In the genomic region with DNA sequence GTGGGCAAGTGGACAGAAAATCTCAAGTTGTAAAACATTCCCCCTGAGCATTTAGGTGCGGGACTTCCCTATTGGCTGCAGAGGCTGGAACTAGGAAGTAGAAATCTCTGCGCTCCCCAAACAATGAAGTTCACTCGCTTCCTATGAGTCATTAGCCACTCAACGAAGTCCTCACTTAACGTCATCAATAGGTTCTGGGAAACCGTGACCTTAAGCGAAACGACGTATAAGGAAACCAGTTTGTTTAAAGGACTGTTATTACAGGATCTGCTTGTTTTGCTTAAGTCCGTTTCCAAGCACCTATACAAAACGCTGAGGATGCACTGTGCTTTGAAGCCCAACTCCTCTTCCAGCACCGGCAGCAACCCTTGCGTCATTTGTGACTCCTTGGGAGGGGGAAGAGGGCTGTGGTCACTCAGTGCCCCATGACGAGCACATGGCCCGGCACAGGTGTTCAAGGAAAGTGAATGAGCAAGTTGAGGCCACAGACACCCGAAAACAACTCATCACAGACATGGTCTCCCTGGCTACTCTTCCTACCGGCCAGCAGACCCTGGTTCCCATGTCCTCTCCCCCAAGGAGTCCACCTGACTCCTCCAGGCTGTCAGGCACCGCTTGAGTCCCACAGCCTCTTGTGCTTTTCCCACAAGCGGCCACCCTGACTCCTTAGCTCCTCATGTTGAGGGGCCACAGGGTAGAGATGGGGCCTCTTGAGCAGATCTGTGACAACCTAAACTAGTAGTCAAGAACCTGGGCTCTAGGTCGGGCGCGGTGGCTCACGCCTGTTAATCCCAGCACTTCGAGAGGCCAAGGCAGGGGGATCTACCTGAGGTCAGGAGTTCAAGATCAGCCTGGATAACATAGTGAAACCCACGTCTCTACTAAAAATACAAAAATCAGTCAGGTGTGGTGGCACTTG, we compare ENCODE assay signal across 8 cellular contexts. TPM values are rescaled to one million over a fixed set of nuclear protein-coding genes. Genes with fewer than 3 reads are reported as not detected.
DNase-seq lines count a peak whose midpoint lies in the region; ATAC-seq and TF ChIP-seq lines count a peak whose summit lies in the region.

No MANE protein-coding gene starts in this region.

- TF ChIP-seq CTCF in CD14-positive monocyte (IDR thresholded peaks at IDR 0.05), result no peak

- H3K4me3 ChIP-seq in H7 (ENCODE audit: insufficient read depth, low read depth, low read length) (no peak overlapping the region), iPS-20b (ENCODE audit: low read length) (no peak overlapping the region)

- H3K9me3 ChIP-seq in iPS-20b (ENCODE audit: insufficient read depth, low read depth, low read length), result no peaks in the 10 kb centered on the region

- H3K4me1 ChIP-seq in iPS-20b (ENCODE audit: insufficient read depth, low read length), result peaks cover 20% of the 10 kb centered on the region

- peak overlapping the region; percentile 97 to 99 (median 98) for H3K27ac Mint-ChIP-seq in CD14-positive monocyte
- H3K27ac Mint-ChIP-seq in activated T-helper 2 cell treated with anti-CD3 and anti-CD28 coated beads, Interferon-gamma antibody, Interleukin-2, Interleukin-4, amounts not matched to agents 10 μg/mL and 5 μg/mL and 100 μg/mL, durations not matched to agents 14 hours and 24 hours and 36 hours, result peak overlapping the region; percentile 97

- H3K4me3 Mint-ChIP-seq in CD14-positive monocyte, result peak overlapping the region; percentile 39 to 60
- peak overlapping the region; percentile 33 for H3K4me3 Mint-ChIP-seq in activated T-helper 2 cell treated with anti-CD3 and anti-CD28 coated beads, Interferon-gamma antibody, Interleukin-2, Interleukin-4, amounts not matched to agents 10 μg/mL and 5 μg/mL and 100 μg/mL, durations not matched to agents 14 hours and 24 hours and 36 hours (ENCODE audit: low read depth)

- H3K4me1 Mint-ChIP-seq in CD14-positive monocyte, result peaks cover 32% of the 10 kb centered on the region
- H3K4me1 Mint-ChIP-seq in activated T-helper 2 cell treated with anti-CD3 and anti-CD28 coated beads, Interferon-gamma antibody, Interleukin-2, Interleukin-4, amounts not matched to agents 10 μg/mL and 5 μg/mL and 100 μg/mL, durations not matched to agents 14 hours and 24 hours and 36 hours (ENCODE audit: low read depth), result peaks cover 33% of the 10 kb centered on the region

- H3K27ac ChIP-seq in iPS-20b (ENCODE audit: low read length), result peak overlapping the region; percentile 51

- 0 out of 2 replicates have a peak overlapping the region, but pooled peaks have one; percentile 10 for H3K9ac ChIP-seq in iPS-20b (ENCODE audit: low read depth, low read length)

- peaks cover 28 to 30% of the 10 kb centered on the region in 2 donors for H3K36me3 Mint-ChIP-seq in CD14-positive monocyte
- peaks cover 52% of the 10 kb centered on the region for H3K36me3 Mint-ChIP-seq in activated T-helper 2 cell treated with anti-CD3 and anti-CD28 coated beads, Interferon-gamma antibody, Interleukin-2, Interleukin-4, amounts not matched to agents 10 μg/mL and 5 μg/mL and 100 μg/mL, durations not matched to agents 14 hours and 24 hours and 36 hours (ENCODE audit: low read depth)

- H3K27me3 ChIP-seq in H7 (ENCODE audit: control insufficient read depth, insufficient read depth, low read length) (no peaks in the 10 kb centered on the region), iPS-20b (ENCODE audit: insufficient read depth, low read length) (no peaks in the 10 kb centered on the region)

- peak; percentile 98 for DNase-seq in CD14-positive monocyte (ENCODE audit: low spot score)
- DNase-seq in H7, result peak; percentile 49
- peak; percentile 98 for DNase-seq in RKO (ENCODE audit: low spot score)
- peak; percentile 44 for DNase-seq in activated T-helper 2 cell treated with anti-CD3 and anti-CD28 coated beads, Interferon-gamma antibody, Interleukin-2, Interleukin-4, amounts not matched to agents 10 μg/mL and 5 μg/mL and 100 μg/mL, durations not matched to agents 14 hours and 24 hours and 36 hours (ENCODE audit: low spot score)
- peak; percentile 42 to 73 for DNase-seq in stimulated activated CD4-positive, alpha-beta T cell treated with anti-CD3 and anti-CD28 coated beads, Interleukin-4, amount 100 ng/mL, for 48 hours (ENCODE audit: low read depth in 2 of 2)
- no peak for DNase-seq in hippocampal formation (lab: John Stamatoyannopoulos, UW)

- H3K27me3 Mint-ChIP-seq in CD14-positive monocyte (ENCODE audit: low read depth in 3 of 3), result peaks cover 2 to 6% (median 4%) of the 10 kb centered on the region in 3 donors
- no peaks in the 10 kb centered on the region for H3K27me3 Mint-ChIP-seq in activated T-helper 2 cell treated with anti-CD3 and anti-CD28 coated beads, Interferon-gamma antibody, Interleukin-2, Interleukin-4, amounts not matched to agents 10 μg/mL and 5 μg/mL and 100 μg/mL, durations not matched to agents 14 hours and 24 hours and 36 hours (ENCODE audit: low read depth)

- intact Hi-C loops in CD14-positive monocyte (cut with micrococcal nuclease), result loop anchor here in 1 of 2 donors (2.0 kb wide), 2 partner anchors 18 to 34 kb away; partner anchors contain the start of gene PLEKHG2
- intact Hi-C loops in activated T-helper 2 cell treated with anti-CD3 and anti-CD28 coated beads, Interferon-gamma antibody, Interleukin-2, Interleukin-4, amounts not matched to agents 10 μg/mL and 5 μg/mL and 100 μg/mL, durations not matched to agents 14 hours and 24 hours and 36 hours (cut with micrococcal nuclease), result loop anchor here (1.0 to 2.0 kb wide), 2 partner anchors 14 to 19 kb away; partner anchors contain the start of genes PLEKHG2 and SUPT5H

- H3K36me3 ChIP-seq in H7 (replicated peaks; ENCODE audit: control insufficient read depth, insufficient read depth, low read length), result peaks cover 24% of the 10 kb centered on the region
- H3K36me3 ChIP-seq in iPS-20b (ENCODE audit: insufficient read depth, low read depth, low read length), result peaks cover 42% of the 10 kb centered on the region

- H3K9me3 Mint-ChIP-seq in CD14-positive monocyte, result peaks cover 0 to 3% (median 0%) of the 10 kb centered on the region in 7 donors
- no peaks in the 10 kb centered on the region for H3K9me3 Mint-ChIP-seq in activated T-helper 2 cell treated with anti-CD3 and anti-CD28 coated beads, Interferon-gamma antibody, Interleukin-2, Interleukin-4, amounts not matched to agents 10 μg/mL and 5 μg/mL and 100 μg/mL, durations not matched to agents 14 hours and 24 hours and 36 hours

- no peak for ATAC-seq in GM21447 (IDR thresholded peaks at IDR 0.05; ENCODE audit: unreplicated experiment)

RNA-seq across cellular contexts. Expression of gene RPS16, which starts 4.8 kb away (rescaled TPM):
- polyA plus RNA-seq in CD14-positive monocyte, result 1,000 to 10,000 TPM in 1 of 2 donors, 100 to 1,000 TPM in 1; 689 to 1,038 TPM
- total RNA-seq in H7 (2014; rRNA removed; shearing (Covaris generic)), result 42.4 and 55.8 TPM in 2 replicates
- 2,627 and 2,674 TPM in 2 replicates for total RNA-seq in activated T-helper 2 cell treated with anti-CD3 and anti-CD28 coated beads, Interferon-gamma antibody, Interleukin-2, Interleukin-4, amounts not matched to agents 10 μg/mL and 5 μg/mL and 100 μg/mL, durations not matched to agents 14 hours and 24 hours and 36 hours

RNA-seq across cellular contexts. Expression of gene SUPT5H, which starts 14.4 kb away (rescaled TPM):
- polyA plus RNA-seq in CD14-positive monocyte, result 10 to 100 TPM; 43.6 to 50.7 TPM
- 82.1 and 86.8 TPM in 2 replicates for total RNA-seq in H7 (2014; rRNA removed; shearing (Covaris generic))
- 163 and 169 TPM in 2 replicates for total RNA-seq in activated T-helper 2 cell treated with anti-CD3 and anti-CD28 coated beads, Interferon-gamma antibody, Interleukin-2, Interleukin-4, amounts not matched to agents 10 μg/mL and 5 μg/mL and 100 μg/mL, durations not matched to agents 14 hours and 24 hours and 36 hours

RNA-seq across cellular contexts. Expression of gene PLEKHG2, which starts 18.5 kb away (rescaled TPM):
- 1 to 10 TPM in 1 of 2 donors, under 1 TPM in 1; 0.73 to 1.2 TPM for polyA plus RNA-seq in CD14-positive monocyte
- 34.2 and 90.9 TPM in 2 replicates for total RNA-seq in H7 (2014; rRNA removed; shearing (Covaris generic))
- total RNA-seq in activated T-helper 2 cell treated with anti-CD3 and anti-CD28 coated beads, Interferon-gamma antibody, Interleukin-2, Interleukin-4, amounts not matched to agents 10 μg/mL and 5 μg/mL and 100 μg/mL, durations not matched to agents 14 hours and 24 hours and 36 hours, result 49.8 and 50.7 TPM in 2 replicates

RNA-seq across cellular contexts. Expression of gene ZFP36, which starts 24.3 kb away (rescaled TPM):
- polyA plus RNA-seq in CD14-positive monocyte, result 100 to 1,000 TPM; 473 to 632 TPM
- total RNA-seq in H7 (2014; rRNA removed; shearing (Covaris generic)), result 2.2 and 6.4 TPM in 2 replicates
- 45.4 and 46.9 TPM in 2 replicates for total RNA-seq in activated T-helper 2 cell treated with anti-CD3 and anti-CD28 coated beads, Interferon-gamma antibody, Interleukin-2, Interleukin-4, amounts not matched to agents 10 μg/mL and 5 μg/mL and 100 μg/mL, durations not matched to agents 14 hours and 24 hours and 36 hours

RNA-seq across cellular contexts. Expression of gene MED29, which starts 39.8 kb away (rescaled TPM):
- 10 to 100 TPM; 37.0 to 38.2 TPM for polyA plus RNA-seq in CD14-positive monocyte
- total RNA-seq in H7 (2014; rRNA removed; shearing (Covaris generic)), result 38.2 and 41.6 TPM in 2 replicates
- total RNA-seq in activated T-helper 2 cell treated with anti-CD3 and anti-CD28 coated beads, Interferon-gamma antibody, Interleukin-2, Interleukin-4, amounts not matched to agents 10 μg/mL and 5 μg/mL and 100 μg/mL, durations not matched to agents 14 hours and 24 hours and 36 hours, result 32.3 and 34.7 TPM in 2 replicates

Comparison
In these comparisons a context has a peak if more than half of its experiments do, and no peak if none do; other contexts are left out.
1. DNase-seq: peak in CD14-positive monocyte (single experiment), H7 (single experiment), RKO (single experiment), activated T-helper 2 cell treated with anti-CD3 and anti-CD28 coated beads, Interferon-gamma antibody, Interleukin-2, Interleukin-4, amounts not matched to agents 10 μg/mL and 5 μg/mL and 100 μg/mL, durations not matched to agents 14 hours and 24 hours and 36 hours (single experiment) and stimulated activated CD4-positive, alpha-beta T cell treated with anti-CD3 and anti-CD28 coated beads, Interleukin-4, amount 100 ng/mL, for 48 hours (2 of 2); none in hippocampal formation (0 of 2).
2. RNA of gene RPS16, which starts 4.8 kb away (total RNA-seq): 2,627 to 2,674 TPM in activated T-helper 2 cell treated with anti-CD3 and anti-CD28 coated beads, Interferon-gamma antibody, Interleukin-2, Interleukin-4, amounts not matched to agents 10 μg/mL and 5 μg/mL and 100 μg/mL, durations not matched to agents 14 hours and 24 hours and 36 hours; 42.4 to 55.8 TPM in H7; every median in the first group is over 10 times any median in the second.